25 cellular contexts compared by ENCODE assay signal in the genomic region with DNA sequence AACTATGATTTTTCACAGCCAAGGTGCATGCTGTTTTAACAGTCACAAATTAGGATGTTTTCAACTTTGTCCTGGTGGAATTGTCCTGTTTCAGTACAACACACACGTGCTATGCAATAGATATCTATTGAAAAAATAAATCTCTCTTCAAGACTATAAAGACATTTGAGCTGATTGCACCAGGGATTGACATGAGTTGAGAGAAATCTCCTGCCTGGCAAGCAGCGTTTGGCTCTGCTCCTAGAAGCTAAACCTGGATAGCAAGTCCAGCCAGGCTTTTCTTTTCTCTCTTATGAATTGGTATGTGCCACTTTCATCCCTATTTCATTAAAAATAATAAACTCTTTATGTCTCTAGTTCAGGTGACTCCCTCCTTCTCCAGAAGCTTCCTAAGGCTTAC. TPM values are rescaled to one million over a fixed set of nuclear protein-coding genes. Genes with fewer than 3 reads are reported as not detected.
"Had no signal": no experiment of that assay in that cellular context is flagged by ENCODE, and none has a peak within 500 bp of the region (broad histone marks: within the 10 kb centered on the region; RNA-seq: fewer than 3 reads in every experiment).

No MANE protein-coding gene starts in this region.

- H3K27me3 ChIP-seq: pancreas, right lobe of liver, stomach, testis, tibial artery, upper lobe of right lung had no signal

- H3K4me3 ChIP-seq: lower lobe of right lung, pancreas, right lobe of liver, smooth muscle cell, stomach, testis, tibial artery, upper lobe of right lung had no signal

- H3K4me1 ChIP-seq: lower lobe of right lung, right lobe of liver, testis, upper lobe of right lung had no signal

- H3K27ac ChIP-seq: lower lobe of right lung, pancreas, right lobe of liver, stomach, testis, tibial artery, upper lobe of right lung had no signal

- ATAC-seq: lower lobe of right lung; naive thymus-derived CD8-positive, alpha-beta T cell; pancreas; right lobe of liver; stimulated activated memory B cell treated with anti-CD40 and anti-IgM and Interleukin-4, amounts not matched to agents 10 μg/mL and 1 μg/mL and 100 μg/mL, for 72 hours; upper lobe of right lung had no signal

- H3K9me3 ChIP-seq: lower lobe of right lung, pancreas, right lobe of liver, testis, tibial artery, upper lobe of right lung had no signal

- DNase-seq: head of caudate nucleus; hypothalamus; immature natural killer cell; kidney; lower lobe of right lung; mammary epithelial cell; mesenchymal stem cell; naive thymus-derived CD8-positive, alpha-beta T cell; nucleus accumbens; pancreas; retina; right lobe of liver; stimulated activated CD4-positive, alpha-beta T cell treated with anti-CD3 and anti-CD28 coated beads, Interleukin-1b, Interleukin-23, amount 100 ng/mL, for 48 hours; stimulated activated CD4-positive, alpha-beta T cell treated with anti-CD3 and anti-CD28 coated beads, Interleukin-2, amount 100 ng/mL, for 48 hours; stimulated activated CD4-positive, alpha-beta T cell treated with anti-CD3 and anti-CD28 coated beads, Interleukin-4, amount 100 ng/mL, for 4 hours; stimulated activated CD8-positive, alpha-beta memory T cell treated with anti-CD3 and anti-CD28 coated beads, Interleukin-4, amount 100 ng/mL, for 48 hours; stimulated activated naive CD4-positive, alpha-beta T cell treated with Interleukin-2 at 50 U/mL for 16 hours; stomach; testis; tibial artery; trophoblast cell; upper lobe of right lung had no signal

- H3K36me3 ChIP-seq: lower lobe of right lung, pancreas, right lobe of liver, stomach, tibial artery, upper lobe of right lung had no signal

RNA-seq across cellular contexts. Expression of a gene that starts 16.6 kb away (rescaled TPM):
- total RNA-seq: naive thymus-derived CD8-positive, alpha-beta T cell; neural crest cell had no signal
- polyA plus RNA-seq: immature natural killer cell; mammary epithelial cell; naive thymus-derived CD8-positive, alpha-beta T cell had no signal
